ENCODE assay signal across 1 cellular context in genomic region chr14:74922752-74923401, GRCh38.
TF ChIP-seq lines count a peak whose summit lies in the region.

RPS6KL1 (minus strand) TSS chr14:74923260; CDS start chr14:74921541, 1,719 bp downstream.

TF ChIP-seq in HepG2, 621 proteins besides CTCF, POLR2A, EP300 and RAD21 (continued from another document and continues in another):
- peak; percentile 37; the same call in 1 of the 2 replicates for TF ChIP-seq KMT2A (CRISPR knock-in tag; IDR thresholded peaks at IDR 0.05)
- peak; percentile 54 for TF ChIP-seq ASH2L (IDR thresholded peaks at IDR 0.05; ENCODE audit: insufficient read length, low read depth, low read length)
- peak; percentile 73; the same call in 1 of the 2 replicates for TF ChIP-seq KDM2A (CRISPR knock-in tag; IDR thresholded peaks at IDR 0.05; ENCODE audit: borderline replicate concordance, low read depth)
- TF ChIP-seq RXRA (CRISPR knock-in tag; IDR thresholded peaks at IDR 0.05), result peak; percentile 26; the same call in 1 of the 2 replicates
- TF ChIP-seq SP2 (CRISPR knock-in tag; IDR thresholded peaks at IDR 0.05), result peak; percentile 42; the same call in 1 of the 2 replicates
- TF ChIP-seq, protein P1, sequence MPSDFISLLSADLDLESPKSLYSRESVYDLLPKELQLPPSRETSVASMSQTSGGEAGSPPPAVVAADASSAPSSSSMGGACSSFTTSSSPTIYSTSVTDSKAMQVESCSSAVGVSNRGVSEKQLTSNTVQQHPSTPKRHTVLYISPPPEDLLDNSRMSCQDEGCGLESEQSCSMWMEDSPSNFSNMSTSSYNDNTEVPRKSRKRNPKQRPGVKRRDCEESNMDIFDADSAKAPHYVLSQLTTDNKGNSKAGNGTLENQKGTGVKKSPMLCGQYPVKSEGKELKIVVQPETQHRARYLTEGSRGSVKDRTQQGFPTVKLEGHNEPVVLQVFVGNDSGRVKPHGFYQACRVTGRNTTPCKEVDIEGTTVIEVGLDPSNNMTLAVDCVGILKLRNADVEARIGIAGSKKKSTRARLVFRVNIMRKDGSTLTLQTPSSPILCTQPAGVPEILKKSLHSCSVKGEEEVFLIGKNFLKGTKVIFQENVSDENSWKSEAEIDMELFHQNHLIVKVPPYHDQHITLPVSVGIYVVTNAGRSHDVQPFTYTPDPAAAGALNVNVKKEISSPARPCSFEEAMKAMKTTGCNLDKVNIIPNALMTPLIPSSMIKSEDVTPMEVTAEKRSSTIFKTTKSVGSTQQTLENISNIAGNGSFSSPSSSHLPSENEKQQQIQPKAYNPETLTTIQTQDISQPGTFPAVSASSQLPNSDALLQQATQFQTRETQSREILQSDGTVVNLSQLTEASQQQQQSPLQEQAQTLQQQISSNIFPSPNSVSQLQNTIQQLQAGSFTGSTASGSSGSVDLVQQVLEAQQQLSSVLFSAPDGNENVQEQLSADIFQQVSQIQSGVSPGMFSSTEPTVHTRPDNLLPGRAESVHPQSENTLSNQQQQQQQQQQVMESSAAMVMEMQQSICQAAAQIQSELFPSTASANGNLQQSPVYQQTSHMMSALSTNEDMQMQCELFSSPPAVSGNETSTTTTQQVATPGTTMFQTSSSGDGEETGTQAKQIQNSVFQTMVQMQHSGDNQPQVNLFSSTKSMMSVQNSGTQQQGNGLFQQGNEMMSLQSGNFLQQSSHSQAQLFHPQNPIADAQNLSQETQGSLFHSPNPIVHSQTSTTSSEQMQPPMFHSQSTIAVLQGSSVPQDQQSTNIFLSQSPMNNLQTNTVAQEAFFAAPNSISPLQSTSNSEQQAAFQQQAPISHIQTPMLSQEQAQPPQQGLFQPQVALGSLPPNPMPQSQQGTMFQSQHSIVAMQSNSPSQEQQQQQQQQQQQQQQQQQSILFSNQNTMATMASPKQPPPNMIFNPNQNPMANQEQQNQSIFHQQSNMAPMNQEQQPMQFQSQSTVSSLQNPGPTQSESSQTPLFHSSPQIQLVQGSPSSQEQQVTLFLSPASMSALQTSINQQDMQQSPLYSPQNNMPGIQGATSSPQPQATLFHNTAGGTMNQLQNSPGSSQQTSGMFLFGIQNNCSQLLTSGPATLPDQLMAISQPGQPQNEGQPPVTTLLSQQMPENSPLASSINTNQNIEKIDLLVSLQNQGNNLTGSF (CRISPR knock-in tag; IDR thresholded peaks at IDR 0.05), result 0 out of 2 replicates have a peak, but pooled peaks have one; percentile 39
- TF ChIP-seq YEATS4 (CRISPR knock-in tag; IDR thresholded peaks at IDR 0.05; ENCODE audit: borderline replicate concordance), result peak; percentile 63; the same call in 1 of the 2 replicates
- TF ChIP-seq HCFC1 (IDR thresholded peaks at IDR 0.05; ENCODE audit: low read depth, low read length), result no peak
- TF ChIP-seq ZNF678 (CRISPR knock-in tag; IDR thresholded peaks at IDR 0.05), result no peak
- peak; percentile 35; the same call in 1 of the 2 replicates for TF ChIP-seq TFDP1 (CRISPR knock-in tag; IDR thresholded peaks at IDR 0.05; ENCODE audit: borderline replicate concordance)
- TF ChIP-seq ARNT2 (CRISPR knock-in tag; IDR thresholded peaks at IDR 0.05; ENCODE audit: low read depth), result peak; percentile 67; the same call in 1 of the 2 replicates
- TF ChIP-seq MXD4 (CRISPR knock-in tag; IDR thresholded peaks at IDR 0.05), result peak; percentile 45; the same call in 1 of the 2 replicates
- TF ChIP-seq HNRNPH1 (optimal IDR thresholded peaks at IDR 0.05; ENCODE audit: low read depth, low read length), result no peak
- TF ChIP-seq, protein P2, sequence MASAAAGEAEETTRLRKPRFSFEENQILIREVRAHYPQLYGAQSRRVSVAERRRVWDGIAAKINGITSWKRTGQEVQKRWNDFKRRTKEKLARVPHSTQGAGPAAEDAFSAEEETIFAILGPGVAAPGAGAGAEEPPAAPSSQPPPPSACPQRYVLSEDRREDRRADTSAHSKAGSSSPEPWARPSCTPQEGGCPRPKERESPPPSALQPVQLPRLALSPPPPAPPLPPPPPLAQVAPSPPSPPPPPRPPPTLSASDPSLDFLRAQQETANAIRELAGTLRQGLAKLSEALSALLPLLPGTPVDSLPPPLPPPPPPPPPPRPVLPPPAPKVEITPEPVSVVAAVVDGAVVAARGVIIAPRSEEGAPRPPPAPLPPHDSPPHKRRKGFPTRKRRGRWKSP (CRISPR knock-in tag; IDR thresholded peaks at IDR 0.05), result 0 out of 2 replicates have a peak, but pooled peaks have one; percentile 14
- TF ChIP-seq FOSL2 (CRISPR knock-in tag; IDR thresholded peaks at IDR 0.05), result peak; percentile 18; the same call in 1 of the 2 replicates
- no peak for TF ChIP-seq EEA1 (CRISPR knock-in tag; IDR thresholded peaks at IDR 0.05; ENCODE audit: borderline replicate concordance)
- TF ChIP-seq, protein P3, sequence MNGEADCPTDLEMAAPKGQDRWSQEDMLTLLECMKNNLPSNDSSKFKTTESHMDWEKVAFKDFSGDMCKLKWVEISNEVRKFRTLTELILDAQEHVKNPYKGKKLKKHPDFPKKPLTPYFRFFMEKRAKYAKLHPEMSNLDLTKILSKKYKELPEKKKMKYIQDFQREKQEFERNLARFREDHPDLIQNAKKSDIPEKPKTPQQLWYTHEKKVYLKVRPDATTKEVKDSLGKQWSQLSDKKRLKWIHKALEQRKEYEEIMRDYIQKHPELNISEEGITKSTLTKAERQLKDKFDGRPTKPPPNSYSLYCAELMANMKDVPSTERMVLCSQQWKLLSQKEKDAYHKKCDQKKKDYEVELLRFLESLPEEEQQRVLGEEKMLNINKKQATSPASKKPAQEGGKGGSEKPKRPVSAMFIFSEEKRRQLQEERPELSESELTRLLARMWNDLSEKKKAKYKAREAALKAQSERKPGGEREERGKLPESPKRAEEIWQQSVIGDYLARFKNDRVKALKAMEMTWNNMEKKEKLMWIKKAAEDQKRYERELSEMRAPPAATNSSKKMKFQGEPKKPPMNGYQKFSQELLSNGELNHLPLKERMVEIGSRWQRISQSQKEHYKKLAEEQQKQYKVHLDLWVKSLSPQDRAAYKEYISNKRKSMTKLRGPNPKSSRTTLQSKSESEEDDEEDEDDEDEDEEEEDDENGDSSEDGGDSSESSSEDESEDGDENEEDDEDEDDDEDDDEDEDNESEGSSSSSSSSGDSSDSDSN (CRISPR knock-in tag; IDR thresholded peaks at IDR 0.05), result peak; percentile 80; the same call in 1 of the 2 replicates
- 0 out of 2 replicates have a peak, but pooled peaks have one; percentile 35 for TF ChIP-seq NR2C2 (CRISPR knock-in tag; IDR thresholded peaks at IDR 0.05; ENCODE audit: borderline replicate concordance)
- peak; percentile 42 for TF ChIP-seq SALL1 (CRISPR knock-in tag; IDR thresholded peaks at IDR 0.05)
- TF ChIP-seq NFIC (IDR thresholded peaks at IDR 0.05; ENCODE audit: low read length), result no peak
- TF ChIP-seq CBX5 (CRISPR knock-in tag; IDR thresholded peaks at IDR 0.05; ENCODE audit: borderline replicate concordance), result no peak
- peak; percentile 19; the same call in 1 of the 2 replicates for TF ChIP-seq ETV5 (CRISPR knock-in tag; IDR thresholded peaks at IDR 0.05; ENCODE audit: borderline replicate concordance)
- TF ChIP-seq, protein P4, sequence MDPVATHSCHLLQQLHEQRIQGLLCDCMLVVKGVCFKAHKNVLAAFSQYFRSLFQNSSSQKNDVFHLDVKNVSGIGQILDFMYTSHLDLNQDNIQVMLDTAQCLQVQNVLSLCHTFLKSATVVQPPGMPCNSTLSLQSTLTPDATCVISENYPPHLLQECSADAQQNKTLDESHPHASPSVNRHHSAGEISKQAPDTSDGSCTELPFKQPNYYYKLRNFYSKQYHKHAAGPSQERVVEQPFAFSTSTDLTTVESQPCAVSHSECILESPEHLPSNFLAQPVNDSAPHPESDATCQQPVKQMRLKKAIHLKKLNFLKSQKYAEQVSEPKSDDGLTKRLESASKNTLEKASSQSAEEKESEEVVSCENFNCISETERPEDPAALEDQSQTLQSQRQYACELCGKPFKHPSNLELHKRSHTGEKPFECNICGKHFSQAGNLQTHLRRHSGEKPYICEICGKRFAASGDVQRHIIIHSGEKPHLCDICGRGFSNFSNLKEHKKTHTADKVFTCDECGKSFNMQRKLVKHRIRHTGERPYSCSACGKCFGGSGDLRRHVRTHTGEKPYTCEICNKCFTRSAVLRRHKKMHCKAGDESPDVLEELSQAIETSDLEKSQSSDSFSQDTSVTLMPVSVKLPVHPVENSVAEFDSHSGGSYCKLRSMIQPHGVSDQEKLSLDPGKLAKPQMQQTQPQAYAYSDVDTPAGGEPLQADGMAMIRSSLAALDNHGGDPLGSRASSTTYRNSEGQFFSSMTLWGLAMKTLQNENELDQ (CRISPR knock-in tag; IDR thresholded peaks at IDR 0.05; ENCODE audit: borderline replicate concordance), result no peak
- TF ChIP-seq JDP2 (CRISPR knock-in tag; IDR thresholded peaks at IDR 0.05; ENCODE audit: borderline replicate concordance), result no peak
- TF ChIP-seq SALL2 (CRISPR knock-in tag; IDR thresholded peaks at IDR 0.05), result 0 out of 2 replicates have a peak, but pooled peaks have one; percentile 38
- TF ChIP-seq, protein P5, sequence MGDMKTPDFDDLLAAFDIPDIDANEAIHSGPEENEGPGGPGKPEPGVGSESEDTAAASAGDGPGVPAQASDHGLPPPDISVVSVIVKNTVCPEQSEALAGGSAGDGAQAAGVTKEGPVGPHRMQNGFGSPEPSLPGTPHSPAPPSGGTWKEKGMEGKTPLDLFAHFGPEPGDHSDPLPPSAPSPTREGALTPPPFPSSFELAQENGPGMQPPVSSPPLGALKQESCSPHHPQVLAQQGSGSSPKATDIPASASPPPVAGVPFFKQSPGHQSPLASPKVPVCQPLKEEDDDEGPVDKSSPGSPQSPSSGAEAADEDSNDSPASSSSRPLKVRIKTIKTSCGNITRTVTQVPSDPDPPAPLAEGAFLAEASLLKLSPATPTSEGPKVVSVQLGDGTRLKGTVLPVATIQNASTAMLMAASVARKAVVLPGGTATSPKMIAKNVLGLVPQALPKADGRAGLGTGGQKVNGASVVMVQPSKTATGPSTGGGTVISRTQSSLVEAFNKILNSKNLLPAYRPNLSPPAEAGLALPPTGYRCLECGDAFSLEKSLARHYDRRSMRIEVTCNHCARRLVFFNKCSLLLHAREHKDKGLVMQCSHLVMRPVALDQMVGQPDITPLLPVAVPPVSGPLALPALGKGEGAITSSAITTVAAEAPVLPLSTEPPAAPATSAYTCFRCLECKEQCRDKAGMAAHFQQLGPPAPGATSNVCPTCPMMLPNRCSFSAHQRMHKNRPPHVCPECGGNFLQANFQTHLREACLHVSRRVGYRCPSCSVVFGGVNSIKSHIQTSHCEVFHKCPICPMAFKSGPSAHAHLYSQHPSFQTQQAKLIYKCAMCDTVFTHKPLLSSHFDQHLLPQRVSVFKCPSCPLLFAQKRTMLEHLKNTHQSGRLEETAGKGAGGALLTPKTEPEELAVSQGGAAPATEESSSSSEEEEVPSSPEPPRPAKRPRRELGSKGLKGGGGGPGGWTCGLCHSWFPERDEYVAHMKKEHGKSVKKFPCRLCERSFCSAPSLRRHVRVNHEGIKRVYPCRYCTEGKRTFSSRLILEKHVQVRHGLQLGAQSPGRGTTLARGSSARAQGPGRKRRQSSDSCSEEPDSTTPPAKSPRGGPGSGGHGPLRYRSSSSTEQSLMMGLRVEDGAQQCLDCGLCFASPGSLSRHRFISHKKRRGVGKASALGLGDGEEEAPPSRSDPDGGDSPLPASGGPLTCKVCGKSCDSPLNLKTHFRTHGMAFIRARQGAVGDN (CRISPR knock-in tag; IDR thresholded peaks at IDR 0.05), result peak; percentile 87
- TF ChIP-seq POLR2AphosphoS5 (IDR thresholded peaks at IDR 0.05; ENCODE audit: low read depth, low read length), result peak; percentile 27; the same call in 1 of the 2 replicates
- TF ChIP-seq ZSCAN20 (CRISPR knock-in tag; IDR thresholded peaks at IDR 0.05; ENCODE audit: borderline replicate concordance), result 0 out of 2 replicates have a peak, but pooled peaks have one; percentile 35
- TF ChIP-seq MTA3 (CRISPR knock-in tag; IDR thresholded peaks at IDR 0.05), result no peak
- TF ChIP-seq ZNF749 (CRISPR knock-in tag; IDR thresholded peaks at IDR 0.05; ENCODE audit: borderline replicate concordance), result peak; percentile 37; the same call in 1 of the 2 replicates
- TF ChIP-seq ZNF350 (CRISPR knock-in tag; IDR thresholded peaks at IDR 0.05; ENCODE audit: borderline replicate concordance, low read depth), result peak; percentile 46; the same call in 1 of the 2 replicates
- TF ChIP-seq RFXAP (CRISPR knock-in tag; IDR thresholded peaks at IDR 0.05; ENCODE audit: borderline replicate concordance), result 0 out of 2 replicates have a peak, but pooled peaks have one; percentile 25
- TF ChIP-seq, protein P6, sequence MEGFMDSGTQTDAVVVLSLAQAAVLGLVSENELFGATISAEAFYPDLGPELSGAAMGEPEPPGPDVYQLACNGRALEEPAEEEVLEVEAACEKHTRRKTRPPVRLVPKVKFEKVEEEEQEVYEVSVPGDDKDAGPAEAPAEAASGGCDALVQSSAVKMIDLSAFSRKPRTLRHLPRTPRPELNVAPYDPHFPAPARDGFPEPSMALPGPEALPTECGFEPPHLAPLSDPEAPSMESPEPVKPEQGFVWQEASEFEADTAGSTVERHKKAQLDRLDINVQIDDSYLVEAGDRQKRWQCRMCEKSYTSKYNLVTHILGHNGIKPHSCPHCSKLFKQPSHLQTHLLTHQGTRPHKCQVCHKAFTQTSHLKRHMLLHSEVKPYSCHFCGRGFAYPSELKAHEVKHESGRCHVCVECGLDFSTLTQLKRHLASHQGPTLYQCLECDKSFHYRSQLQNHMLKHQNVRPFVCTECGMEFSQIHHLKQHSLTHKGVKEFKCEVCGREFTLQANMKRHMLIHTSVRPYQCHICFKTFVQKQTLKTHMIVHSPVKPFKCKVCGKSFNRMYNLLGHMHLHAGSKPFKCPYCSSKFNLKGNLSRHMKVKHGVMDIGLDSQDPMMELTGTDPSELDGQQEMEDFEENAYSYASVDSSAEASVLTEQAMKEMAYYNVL (CRISPR knock-in tag; IDR thresholded peaks at IDR 0.05; ENCODE audit: borderline replicate concordance), result 0 out of 2 replicates have a peak, but pooled peaks have one; percentile 15
- TF ChIP-seq JUND (CRISPR knock-in tag; IDR thresholded peaks at IDR 0.05), result peak; percentile 64
- no peak; the same call in 1 of the 2 replicates for TF ChIP-seq ZNF143 (CRISPR knock-in tag; IDR thresholded peaks at IDR 0.05)
- TF ChIP-seq LCORL (IDR thresholded peaks at IDR 0.05), result no peak
- peak; percentile 61; the same call in 1 of the 2 replicates for TF ChIP-seq LCORL (CRISPR knock-in tag; IDR thresholded peaks at IDR 0.05)
